Comparison of ENCODE assay signal across 1 cellular context in the genomic region with DNA sequence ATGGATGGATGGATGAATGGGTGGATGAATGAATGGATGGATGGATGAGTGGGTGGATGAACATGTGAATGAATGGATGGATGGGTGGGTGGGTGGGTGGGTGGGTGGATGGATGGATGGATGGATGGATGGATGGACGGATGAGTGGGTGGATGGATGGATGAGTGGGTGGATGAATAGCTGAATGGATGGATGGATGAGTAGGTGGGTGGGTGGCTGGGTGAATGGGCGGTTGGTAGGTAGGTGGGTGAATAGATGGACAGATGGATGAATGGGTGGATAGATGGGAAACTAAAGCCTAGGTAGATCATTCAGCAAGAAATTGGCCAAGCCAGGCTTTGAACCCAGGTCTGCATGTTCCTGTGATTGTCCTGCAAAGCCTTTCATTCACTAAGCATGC.
TF ChIP-seq lines count a peak whose summit lies in the region.

No MANE protein-coding gene starts in this region.

TF ChIP-seq in IMR-90, 13 proteins besides CTCF, POLR2A, EP300 and RAD21 (continued from another document):
- TF ChIP-seq RFX5 (IDR thresholded peaks at IDR 0.05; ENCODE audit: low read depth, low read length): no peak
- no peak for TF ChIP-seq BHLHE40 (IDR thresholded peaks at IDR 0.05; ENCODE audit: low read depth, low read length)
